ENCODE assay signal across 1 cellular context in the genomic region with DNA sequence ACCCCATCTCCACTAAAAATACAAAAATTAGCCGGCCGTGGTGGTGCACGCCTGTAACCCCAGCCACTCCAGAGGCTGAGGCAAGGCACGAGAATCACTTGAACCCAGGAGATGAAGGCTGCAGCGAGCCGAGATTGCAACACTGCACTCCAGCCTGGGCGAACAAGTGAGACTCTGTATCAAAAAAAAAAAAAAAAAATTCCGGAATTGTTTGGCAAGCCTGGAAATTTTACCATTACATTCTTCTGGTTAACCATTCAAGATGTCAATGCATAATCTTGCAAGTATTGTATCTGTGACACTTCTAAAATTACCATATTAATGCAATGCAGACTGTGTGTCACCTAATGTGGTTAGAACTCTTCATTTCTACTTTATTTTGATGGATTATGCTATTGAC.
TF ChIP-seq lines count a peak whose summit lies in the region.

No MANE protein-coding gene starts in this region.

TF ChIP-seq in IMR-90, 13 proteins besides CTCF, POLR2A, EP300 and RAD21:
- no peak for TF ChIP-seq MXI1 (IDR thresholded peaks at IDR 0.05; ENCODE audit: borderline replicate concordance, low read depth, low read length)
- TF ChIP-seq RFX5 (IDR thresholded peaks at IDR 0.05; ENCODE audit: low read depth, low read length) = no peak
- no peak for TF ChIP-seq NFE2L2 (IDR thresholded peaks at IDR 0.05; ENCODE audit: low read depth, low read length)
- TF ChIP-seq, protein P1, sequence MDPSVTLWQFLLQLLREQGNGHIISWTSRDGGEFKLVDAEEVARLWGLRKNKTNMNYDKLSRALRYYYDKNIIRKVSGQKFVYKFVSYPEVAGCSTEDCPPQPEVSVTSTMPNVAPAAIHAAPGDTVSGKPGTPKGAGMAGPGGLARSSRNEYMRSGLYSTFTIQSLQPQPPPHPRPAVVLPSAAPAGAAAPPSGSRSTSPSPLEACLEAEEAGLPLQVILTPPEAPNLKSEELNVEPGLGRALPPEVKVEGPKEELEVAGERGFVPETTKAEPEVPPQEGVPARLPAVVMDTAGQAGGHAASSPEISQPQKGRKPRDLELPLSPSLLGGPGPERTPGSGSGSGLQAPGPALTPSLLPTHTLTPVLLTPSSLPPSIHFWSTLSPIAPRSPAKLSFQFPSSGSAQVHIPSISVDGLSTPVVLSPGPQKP (IDR thresholded peaks at IDR 0.05; ENCODE audit: borderline replicate concordance, low read depth, low read length) = no peak
- no peak for TF ChIP-seq CHD1 (IDR thresholded peaks at IDR 0.05; ENCODE audit: low read depth, low read length)
- TF ChIP-seq SMC3 (IDR thresholded peaks at IDR 0.05; ENCODE audit: low read depth, low read length) = no peak
- no peak for TF ChIP-seq BHLHE40 (IDR thresholded peaks at IDR 0.05; ENCODE audit: low read depth, low read length)
- TF ChIP-seq MAFK (IDR thresholded peaks at IDR 0.05; ENCODE audit: low read depth, low read length) = no peak
- no peak for TF ChIP-seq RCOR1 (IDR thresholded peaks at IDR 0.05; ENCODE audit: insufficient replicate concordance, low read length)
